Comparison of ENCODE assay signal across 26 cellular contexts in genomic region chr2:38279201-38279600, GRCh38.
DNase-seq lines count a peak whose midpoint lies in the region; FAIRE-seq and TF ChIP-seq lines count a peak whose summit lies in the region.
"Had no signal": no experiment of that assay in that cellular context is flagged by ENCODE, and none has a peak within 500 bp of the region (broad histone marks: within the 10 kb centered on the region; RNA-seq: fewer than 3 reads in every experiment).

No MANE protein-coding gene starts in this region.

- no peak for TF ChIP-seq CTCF in epithelial cell of proximal tubule (conservative IDR thresholded peaks at IDR 0.05; ENCODE audit: low read depth, low read length)

- DNase-seq in NCI-H2171 treated with DMSO at 0.1 percent for 48 hours (lab: John Stamatoyannopoulos, UW) = peak; percentile 12
- DNase-seq in NCI-H2171 (lab: John Stamatoyannopoulos, UW) = no peak
- peak; percentile 93 for DNase-seq in RCC 7860 (ENCODE audit: low spot score)
- DNase-seq in epithelial cell of proximal tubule (ENCODE audit: low read depth) = peak; percentile 70
- DNase-seq in NCI-H2196 (lab: John Stamatoyannopoulos, UW; ENCODE audit: unreplicated experiment) = no peak
- no peak for DNase-seq in GM03348 (ENCODE audit: low spot score)
- DNase-seq in activated CD4-positive, alpha-beta T cell treated with anti-CD3 and anti-CD28 coated beads for 48 hours = no peak
- no peak for DNase-seq in erythroblast (lab: John Stamatoyannopoulos, UW)
- DNase-seq: activated CD4-positive, alpha-beta T cell treated with anti-CD3 and anti-CD28 coated beads for 1 hour; activated CD8-positive, alpha-beta T cell treated with anti-CD3 and anti-CD28 coated beads for 36 hours; CD4-positive, CD25-positive, alpha-beta regulatory T cell; colonic mucosa; effector CD8-positive, alpha-beta T cell; gastrocnemius medialis; HFFc6; KBM-7; left ventricle myocardium superior; MM.1S; naive B cell; NCI-H2029 treated with DMSO at 0.1 percent for 48 hours; NCI-H345; stimulated activated CD4-positive, alpha-beta T cell treated with anti-CD3 and anti-CD28 coated beads, Interleukin-4, amount 100 ng/mL, for 24 hours; T-helper 1 cell had no signal

- no peak for TF ChIP-seq POLR2A in erythroblast (IDR thresholded peaks at IDR 0.05; ENCODE audit: low read length)

- H3K4me3 ChIP-seq in epithelial cell of proximal tubule (ENCODE audit: low read depth, low read length) = no peak overlapping the region
- H3K4me3 ChIP-seq: cardiac muscle cell, colonic mucosa, esophagus muscularis mucosa, gastrocnemius medialis, suprapubic skin had no signal

- FAIRE-seq in RCC 7860 (lab: Jason Lieb, UNC) = peak; percentile 96

Comparison
In these comparisons a context has a peak if more than half of its experiments do, and no peak if none do; other contexts are left out.
1. DNase-seq: peak in NCI-H2171 treated with DMSO at 0.1 percent for 48 hours (single experiment), RCC 7860 (single experiment) and epithelial cell of proximal tubule (single experiment); none in NCI-H2171 (single experiment), NCI-H2196 (single experiment), GM03348 (single experiment), activated CD4-positive, alpha-beta T cell treated with anti-CD3 and anti-CD28 coated beads for 48 hours (single experiment) and erythroblast (0 of 2).